In genomic region chr16:71210-71539, GRCh38 we compare ENCODE assay signal across 9 cellular contexts. TPM values are rescaled to one million over a fixed set of nuclear protein-coding genes. Genes with fewer than 3 reads are reported as not detected.
DNase-seq lines count a peak whose midpoint lies in the region; ATAC-seq and TF ChIP-seq lines count a peak whose summit lies in the region.
"Had no signal": no experiment of that assay in that cellular context is flagged by ENCODE, and none has a peak within 500 bp of the region (broad histone marks: within the 10 kb centered on the region; RNA-seq: fewer than 3 reads in every experiment).

No MANE protein-coding gene starts in this region.

- peak overlapping the region; percentile 29 to 56 for H3K4me3 Mint-ChIP-seq in stimulated activated naive CD8-positive, alpha-beta T cell treated with anti-CD3 and anti-CD28 coated beads, Interleukin-15, amount 100 ng/mL, for 72 hours

- no peak for ATAC-seq in stimulated activated naive CD8-positive, alpha-beta T cell treated with anti-CD3 and anti-CD28 coated beads, Interleukin-15, amount 100 ng/mL, for 72 hours
- ATAC-seq in stimulated activated naive CD8-positive, alpha-beta T cell treated with anti-CD3 and anti-CD28 coated beads, Interleukin-15, Interleukin-2, amounts not matched to agents 100 U/mL and 50 U/mL, for 24 hours: no peak
- no peak for ATAC-seq in HG02970 (IDR thresholded peaks at IDR 0.05; ENCODE audit: low FRiP score, unreplicated experiment)
- ATAC-seq in GM21528 (IDR thresholded peaks at IDR 0.05; ENCODE audit: low FRiP score, unreplicated experiment): no peak

- peaks cover 55% of the 10 kb centered on the region for H3K4me1 ChIP-seq in neuron (ENCODE audit: insufficient read depth, low read length)

- TF ChIP-seq CTCF in epithelial cell of proximal tubule (conservative IDR thresholded peaks at IDR 0.05; ENCODE audit: low read depth, low read length) (no peak), GM20000 (IDR thresholded peaks at IDR 0.05; ENCODE audit: extremely low read depth, missing control alignments) (no peak)

- H3K27me3 ChIP-seq in neuron (ENCODE audit: insufficient read depth, low read length): no peaks in the 10 kb centered on the region

- H3K9me3 ChIP-seq in neuron (ENCODE audit: low read length): no peaks in the 10 kb centered on the region

- no peaks in the 10 kb centered on the region for H3K9me3 Mint-ChIP-seq in stimulated activated naive CD8-positive, alpha-beta T cell treated with anti-CD3 and anti-CD28 coated beads, Interleukin-15, amount 100 ng/mL, for 72 hours

- no peak for DNase-seq in stimulated activated naive CD8-positive, alpha-beta T cell treated with anti-CD3 and anti-CD28 coated beads, Interleukin-15, amount 100 ng/mL, for 72 hours
- DNase-seq in stimulated activated naive CD8-positive, alpha-beta T cell treated with anti-CD3 and anti-CD28 coated beads, Interleukin-15, Interleukin-2, amounts not matched to agents 100 U/mL and 50 U/mL, for 24 hours: no peak
- DNase-seq in epithelial cell of proximal tubule (ENCODE audit: low read depth): no peak
- no peak for DNase-seq in SKM-1 (lab: John Stamatoyannopoulos, UW; ENCODE audit: unreplicated experiment)
- DNase-seq in GM20000 (ENCODE audit: low spot score): no peak
- DNase-seq: CD4-positive, CD25-positive, alpha-beta regulatory T cell had no signal

- H3K4me3 ChIP-seq in epithelial cell of proximal tubule (ENCODE audit: low read depth, low read length) (peak overlapping the region; percentile 78), neuron (ENCODE audit: low read length) (peak overlapping the region; percentile 85)

- peaks cover 83% of the 10 kb centered on the region for H3K27me3 Mint-ChIP-seq in stimulated activated naive CD8-positive, alpha-beta T cell treated with anti-CD3 and anti-CD28 coated beads, Interleukin-15, amount 100 ng/mL, for 72 hours

- H3K4me1 Mint-ChIP-seq in stimulated activated naive CD8-positive, alpha-beta T cell treated with anti-CD3 and anti-CD28 coated beads, Interleukin-15, amount 100 ng/mL, for 72 hours: peaks cover 10% of the 10 kb centered on the region

- peaks cover 2% of the 10 kb centered on the region for H3K36me3 ChIP-seq in neuron (ENCODE audit: insufficient read depth, low read length)

- H2AFZ ChIP-seq in neuron (ENCODE audit: low read depth, low read length): no peak overlapping the region

- H3K27ac Mint-ChIP-seq in stimulated activated naive CD8-positive, alpha-beta T cell treated with anti-CD3 and anti-CD28 coated beads, Interleukin-15, amount 100 ng/mL, for 72 hours: no peak overlapping the region
- H3K27ac Mint-ChIP-seq: CD4-positive, CD25-positive, alpha-beta regulatory T cell had no signal

RNA-seq across cellular contexts. Expression of gene RHBDF1, which starts 1.3 kb away (rescaled TPM):
- total RNA-seq in epithelial cell of proximal tubule: 17.5 and 21.2 TPM in 2 replicates

RNA-seq across cellular contexts. Expression of gene MPG, which starts 6.8 kb away (rescaled TPM):
- 92.8 and 223 TPM in 2 replicates for total RNA-seq in epithelial cell of proximal tubule

RNA-seq across cellular contexts. Expression of gene SNRNP25, which starts 17.5 kb away (rescaled TPM):
- total RNA-seq in epithelial cell of proximal tubule: 53.9 and 78.1 TPM in 2 replicates

RNA-seq across cellular contexts. Expression of gene POLR3K, which starts 17.8 kb away (rescaled TPM):
- 9.4 and 23.7 TPM in 2 replicates for total RNA-seq in epithelial cell of proximal tubule
